ENCODE assay signal across 1 cellular context in the genomic region with DNA sequence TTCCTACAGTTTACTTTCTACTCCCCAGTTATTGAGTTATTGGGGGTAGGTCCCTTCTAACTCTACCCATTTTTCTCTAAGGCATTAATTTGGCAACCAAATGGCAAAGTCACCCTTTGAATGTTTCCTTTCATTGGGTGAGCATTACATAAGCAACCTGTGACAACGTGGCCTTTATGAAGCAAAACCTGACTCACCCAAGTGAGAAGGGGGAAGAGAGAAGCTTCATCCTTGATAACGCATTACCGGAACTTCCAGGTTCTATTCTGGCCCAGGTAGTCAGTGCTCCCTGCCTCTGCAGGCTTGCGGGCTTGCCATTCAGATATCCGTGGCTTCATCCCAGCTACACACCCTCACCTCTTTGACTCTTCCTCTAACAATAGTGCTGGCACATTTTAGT.
TF ChIP-seq lines count a peak whose summit lies in the region.

No MANE protein-coding gene starts in this region.

TF ChIP-seq in HepG2, 621 proteins besides CTCF, POLR2A, EP300 and RAD21:
- TF ChIP-seq ELF3 (CRISPR knock-in tag; IDR thresholded peaks at IDR 0.05) (0 out of 2 replicates have a peak, but pooled peaks have one; percentile 16), ZNF12 (CRISPR knock-in tag; IDR thresholded peaks at IDR 0.05) (0 out of 2 replicates have a peak, but pooled peaks have one; percentile 44), FOSL2 (CRISPR knock-in tag; IDR thresholded peaks at IDR 0.05) (peak; percentile 47; the same call in 1 of the 2 replicates), ZNF569 (CRISPR knock-in tag; IDR thresholded peaks at IDR 0.05; ENCODE audit: borderline replicate concordance) (no peak)
